10 cellular contexts compared by ENCODE assay signal in the genomic region with DNA sequence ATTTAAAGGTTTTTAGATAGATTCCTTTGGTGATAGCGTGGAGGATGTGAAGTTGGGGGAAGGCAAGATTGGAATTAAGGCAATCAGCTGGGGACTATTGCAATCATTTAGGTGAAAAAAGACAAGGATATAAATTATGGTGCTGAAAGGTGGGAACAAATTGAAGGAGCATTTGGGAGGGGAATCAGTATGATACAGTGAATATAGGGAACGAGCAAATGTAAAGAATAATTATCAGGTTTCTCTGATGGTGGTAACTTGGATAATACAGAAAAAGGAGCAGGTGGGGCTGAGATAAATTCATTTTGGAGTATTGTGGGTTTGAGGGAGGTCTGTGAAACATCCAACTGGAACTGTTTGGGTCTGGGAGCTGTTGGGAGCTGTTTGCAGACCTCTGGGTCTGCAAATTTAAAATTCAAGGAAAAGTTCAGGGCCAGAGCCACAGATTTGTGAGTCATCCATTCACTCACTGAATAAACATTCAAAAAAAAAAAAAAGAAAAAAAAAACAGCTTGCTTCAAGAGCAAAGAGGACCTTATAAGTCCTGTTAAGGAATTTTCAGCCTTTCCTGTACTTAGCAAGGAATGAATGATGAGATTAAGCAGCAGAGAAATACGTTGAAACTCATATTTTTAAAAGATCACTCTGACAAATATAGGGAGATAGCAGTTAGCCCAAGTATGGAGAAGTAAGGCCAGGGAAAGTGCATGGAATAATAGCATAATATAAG.
A peak's percentile ranks its signal among the peaks of the same experiment; 100 is the strongest.
DNase-seq lines count a peak whose midpoint lies in the region; ATAC-seq and TF ChIP-seq lines count a peak whose summit lies in the region.
"Had no signal": no experiment of that assay in that cellular context is flagged by ENCODE, and none has a peak within 500 bp of the region (broad histone marks: within the 10 kb centered on the region; RNA-seq: fewer than 3 reads in every experiment).

No MANE protein-coding gene starts in this region.

- intact Hi-C loops in transverse colon (cut with DNase I; ENCODE audit: low total_unique reads), result no loop called here

- no peak overlapping the region for H3K4me3 ChIP-seq in transverse colon
- H3K4me3 ChIP-seq: SJCRH30 had no signal

- peaks cover 59% of the 10 kb centered on the region for H3K4me1 Mint-ChIP-seq in HFFc6 (ENCODE audit: low read depth)
- H3K4me1 Mint-ChIP-seq in glutamatergic neuron (ENCODE audit: low read depth, unreplicated experiment), result no peaks in the 10 kb centered on the region
- H3K4me1 Mint-ChIP-seq: naive B cell had no signal

- peaks cover 3 to 17% (median 8%) of the 10 kb centered on the region in 4 donors for H3K4me1 ChIP-seq in transverse colon
- H3K4me1 ChIP-seq: SJCRH30 had no signal

- no peak for ATAC-seq in GM18858 (IDR thresholded peaks at IDR 0.05; ENCODE audit: unreplicated experiment)
- ATAC-seq in GM19395 (IDR thresholded peaks at IDR 0.05; ENCODE audit: unreplicated experiment), result no peak

- peak overlapping the region; percentile 48 to 75 (median 70) for H3K27ac ChIP-seq in transverse colon
- H3K27ac ChIP-seq: SJCRH30 had no signal

- DNase-seq in HFFc6 (peak; percentile 57), astrocyte of the hippocampus (ENCODE audit: low read depth, low spot score) (peak; percentile 84), kidney tubule cell (ENCODE audit: low spot score) (peak; percentile 88), transverse colon (no peak), glutamatergic neuron (no peak)
- DNase-seq: naive B cell, NCI-H187 treated with DMSO at 0.1 percent for 48 hours, SJCRH30 had no signal

- in situ Hi-C loops in transverse colon (cut with MboI; ENCODE audit: low pct_ligation_motif_present in 1 of 4, low pct_unique_long_range_greater_than_20kb in 1 of 4, low sequenced_read_pairs in 3 of 4), result no loop called here

- H3K36me3 ChIP-seq in transverse colon, result no peaks in the 10 kb centered on the region
- H3K36me3 ChIP-seq: SJCRH30 had no signal

- H3K36me3 Mint-ChIP-seq in HFFc6 (ENCODE audit: low read depth) (peaks cover 28% of the 10 kb centered on the region), glutamatergic neuron (ENCODE audit: unreplicated experiment) (no peaks in the 10 kb centered on the region)
- H3K36me3 Mint-ChIP-seq: naive B cell had no signal

- H3K4me3 Mint-ChIP-seq in HFFc6, result peak overlapping the region; percentile 46
- no peak overlapping the region for H3K4me3 Mint-ChIP-seq in glutamatergic neuron (ENCODE audit: unreplicated experiment)
- H3K4me3 Mint-ChIP-seq: naive B cell had no signal

- H3K27me3 Mint-ChIP-seq in HFFc6 (ENCODE audit: insufficient read depth), result no peaks in the 10 kb centered on the region
- no peaks in the 10 kb centered on the region for H3K27me3 Mint-ChIP-seq in glutamatergic neuron (ENCODE audit: unreplicated experiment)

- TF ChIP-seq EP300 in transverse colon (IDR thresholded peaks at IDR 0.05; ENCODE audit: low read depth), result no peak

- H3K9me3 Mint-ChIP-seq in HFFc6 (peaks cover 23% of the 10 kb centered on the region), glutamatergic neuron (ENCODE audit: unreplicated experiment) (peaks cover 2% of the 10 kb centered on the region)

- TF ChIP-seq CTCF in HFFc6 (IDR thresholded peaks at IDR 0.05) (no peak), transverse colon (IDR thresholded peaks at IDR 0.05) (no peak), glutamatergic neuron (IDR thresholded peaks at IDR 0.05; ENCODE audit: partially characterized antibody, unreplicated experiment) (no peak)

- no peak for TF ChIP-seq POLR2A in transverse colon (IDR thresholded peaks at IDR 0.05)

- 56 to 64% methylated on average over 3 of the region's 3 CpGs for WGBS in transverse colon (ENCODE audit: low coverage in 1 of 2), 2 donors

- no peaks in the 10 kb centered on the region for H3K27me3 ChIP-seq in transverse colon
- H3K27me3 ChIP-seq: SJCRH30 had no signal

- peak overlapping the region; percentile 88 for H3K27ac Mint-ChIP-seq in HFFc6
- H3K27ac Mint-ChIP-seq in glutamatergic neuron (ENCODE audit: unreplicated experiment), result no peak overlapping the region
- H3K27ac Mint-ChIP-seq: naive B cell had no signal

- H3K9me3 ChIP-seq in transverse colon, result no peaks in the 10 kb centered on the region
- H3K9me3 ChIP-seq: SJCRH30 had no signal

Comparison
In these comparisons a context has a peak if more than half of its experiments do, and no peak if none do; other contexts are left out.
1. DNase-seq: peak in HFFc6 (single experiment), astrocyte of the hippocampus (single experiment) and kidney tubule cell (single experiment); none in transverse colon (single experiment) and glutamatergic neuron (single experiment).